Comparison of ENCODE assay signal across 16 cellular contexts in the genomic region with DNA sequence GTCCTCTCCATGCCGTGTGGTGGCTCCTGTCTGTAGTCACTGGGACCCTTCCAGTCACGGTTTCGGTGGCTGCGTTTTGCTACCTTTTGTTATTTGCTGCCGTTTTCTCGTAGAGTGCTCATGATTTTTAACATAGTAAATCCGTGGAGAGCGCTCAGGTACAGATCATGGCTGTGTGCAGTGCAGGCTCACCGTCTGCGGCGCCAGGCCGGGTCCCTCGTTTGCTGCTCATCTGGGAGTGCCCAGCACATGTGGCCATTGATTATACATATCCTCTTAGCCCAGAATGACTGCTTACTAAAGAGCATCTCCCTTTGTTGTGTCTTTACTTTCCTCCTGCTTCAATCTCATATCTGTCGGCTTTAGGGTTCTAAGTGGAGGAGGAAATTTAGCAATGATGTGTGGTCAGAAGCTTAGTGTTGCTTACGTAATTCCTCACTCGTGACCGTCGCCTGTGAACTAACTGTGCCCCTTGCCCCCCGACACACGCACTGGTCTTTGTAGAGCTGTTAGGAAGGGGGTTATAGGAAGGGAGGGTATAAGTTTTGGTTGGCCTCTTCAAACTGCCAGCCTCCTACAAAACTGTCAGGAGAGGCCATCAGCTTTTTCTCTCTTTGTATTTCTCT. TPM values are rescaled to one million over a fixed set of nuclear protein-coding genes. Genes with fewer than 3 reads are reported as not detected.
DNase-seq lines count a peak whose midpoint lies in the region; ATAC-seq and TF ChIP-seq lines count a peak whose summit lies in the region.
"Had no signal": no experiment of that assay in that cellular context is flagged by ENCODE, and none has a peak within 500 bp of the region (broad histone marks: within the 10 kb centered on the region; RNA-seq: fewer than 3 reads in every experiment).

No MANE protein-coding gene starts in this region.

- H3K27ac ChIP-seq in left ventricle myocardium inferior (replicated peaks) (no peak overlapping the region), brain microvascular endothelial cell (peak overlapping the region; percentile 29)
- H3K27ac ChIP-seq: A549, GM23248 had no signal

- H3K9me3 Mint-ChIP-seq in memory B cell (no peaks in the 10 kb centered on the region), type B pancreatic cell (no peaks in the 10 kb centered on the region)
- H3K9me3 Mint-ChIP-seq in activated naive CD8-positive, alpha-beta T cell treated with anti-CD3 and anti-CD28 coated beads for 36 hours = no peaks in the 10 kb centered on the region
- H3K9me3 Mint-ChIP-seq: activated B cell treated with CpG ODN at 0.5 μM for 24 hours had no signal

- H3K27me3 Mint-ChIP-seq in memory B cell = no peaks in the 10 kb centered on the region
- no peaks in the 10 kb centered on the region for H3K27me3 Mint-ChIP-seq in type B pancreatic cell
- no peaks in the 10 kb centered on the region for H3K27me3 Mint-ChIP-seq in activated naive CD8-positive, alpha-beta T cell treated with anti-CD3 and anti-CD28 coated beads for 36 hours
- H3K27me3 Mint-ChIP-seq: activated B cell treated with CpG ODN at 0.5 μM for 24 hours had no signal

- no peaks in the 10 kb centered on the region for H3K9me3 ChIP-seq in left ventricle myocardium inferior (replicated peaks)
- H3K9me3 ChIP-seq: A549, heart left ventricle had no signal

- DNase-seq in Right ventricle myocardium inferior (ENCODE audit: missing footprints) = peak; percentile 58
- DNase-seq in left ventricle myocardium inferior = no peak
- peak; percentile 3 for DNase-seq in brain microvascular endothelial cell
- DNase-seq in memory B cell (ENCODE audit: low spot score in 2 of 2) = no peak
- DNase-seq in type B pancreatic cell (ENCODE audit: extremely low spot score, unreplicated experiment) = no peak
- no peak for DNase-seq in activated naive CD8-positive, alpha-beta T cell treated with anti-CD3 and anti-CD28 coated beads for 36 hours
- DNase-seq in ACHN = no peak
- no peak for DNase-seq in stimulated activated CD4-positive, alpha-beta T cell treated with anti-CD3 and anti-CD28 coated beads, Interleukin-1b, Interleukin-23, amount 100 ng/mL, for 48 hours
- DNase-seq: activated B cell treated with CpG ODN at 0.5 μM for 24 hours, activated T-cell treated with anti-CD3 and anti-CD28 coated beads for 4 hours, GM23248 had no signal

- intact Hi-C loops in Right ventricle myocardium inferior (cut with DNase I) (no loop called here), left ventricle myocardium inferior (cut with micrococcal nuclease) (no loop called here)

- H3K36me3 Mint-ChIP-seq in memory B cell = peaks cover 7% of the 10 kb centered on the region
- H3K36me3 Mint-ChIP-seq in type B pancreatic cell = peaks cover 15% of the 10 kb centered on the region
- peaks cover 21% of the 10 kb centered on the region for H3K36me3 Mint-ChIP-seq in activated naive CD8-positive, alpha-beta T cell treated with anti-CD3 and anti-CD28 coated beads for 36 hours

- H3K27ac Mint-ChIP-seq in memory B cell = peak overlapping the region; percentile 64
- peak overlapping the region; percentile 71 for H3K27ac Mint-ChIP-seq in type B pancreatic cell
- H3K27ac Mint-ChIP-seq in activated naive CD8-positive, alpha-beta T cell treated with anti-CD3 and anti-CD28 coated beads for 36 hours = no peak overlapping the region
- H3K27ac Mint-ChIP-seq: activated B cell treated with CpG ODN at 0.5 μM for 24 hours had no signal

- H3K36me3 ChIP-seq in left ventricle myocardium inferior (peaks cover 8% of the 10 kb centered on the region), brain microvascular endothelial cell (replicated peaks) (peaks cover 3% of the 10 kb centered on the region)

- ATAC-seq in Right ventricle myocardium inferior = no peak
- no peak for ATAC-seq in memory B cell (ENCODE audit: low read depth)
- ATAC-seq: A549 had no signal

- no peak for TF ChIP-seq CTCF in left ventricle myocardium inferior (IDR thresholded peaks at IDR 0.05; ENCODE audit: borderline replicate concordance)
- TF ChIP-seq CTCF in brain microvascular endothelial cell (IDR thresholded peaks at IDR 0.05; ENCODE audit: low read depth, low read length, missing control alignments) = no peak
- no peak for TF ChIP-seq CTCF in type B pancreatic cell (conservative IDR thresholded peaks at IDR 0.05)

- H3K4me3 Mint-ChIP-seq in memory B cell = no peak overlapping the region
- peak overlapping the region; percentile 38 for H3K4me3 Mint-ChIP-seq in type B pancreatic cell
- no peak overlapping the region for H3K4me3 Mint-ChIP-seq in activated naive CD8-positive, alpha-beta T cell treated with anti-CD3 and anti-CD28 coated beads for 36 hours
- H3K4me3 Mint-ChIP-seq: activated B cell treated with CpG ODN at 0.5 μM for 24 hours had no signal

- H3K4me3 ChIP-seq in left ventricle myocardium inferior (no peak overlapping the region), brain microvascular endothelial cell (ENCODE audit: low read depth, low read length) (no peak overlapping the region)
- H3K4me3 ChIP-seq: A549, GM23248, heart left ventricle had no signal

- H3K4me1 Mint-ChIP-seq in memory B cell (peaks cover 6% of the 10 kb centered on the region), type B pancreatic cell (ENCODE audit: unreplicated experiment) (peaks cover 9% of the 10 kb centered on the region)
- no peaks in the 10 kb centered on the region for H3K4me1 Mint-ChIP-seq in activated naive CD8-positive, alpha-beta T cell treated with anti-CD3 and anti-CD28 coated beads for 36 hours
- H3K4me1 Mint-ChIP-seq: activated B cell treated with CpG ODN at 0.5 μM for 24 hours had no signal

- H3K4me1 ChIP-seq in left ventricle myocardium inferior = peaks cover 16% of the 10 kb centered on the region
- H3K4me1 ChIP-seq: A549 had no signal

- H3K27me3 ChIP-seq in left ventricle myocardium inferior (ENCODE audit: low read depth) = no peaks in the 10 kb centered on the region
- no peaks in the 10 kb centered on the region for H3K27me3 ChIP-seq in brain microvascular endothelial cell (replicated peaks)
- H3K27me3 ChIP-seq: heart left ventricle had no signal

- in situ Hi-C loops in brain microvascular endothelial cell (cut with HindIII; ENCODE audit: low pct_ligation_motif_present, low sequenced_read_pairs) (no loop called here), ACHN (cut with HindIII; ENCODE audit: low pct_ligation_motif_present, low pct_unique_long_range_greater_than_20kb, low sequenced_read_pairs) (no loop called here)

RNA-seq across cellular contexts. Expression of a gene that starts 31.8 kb away (rescaled TPM):
- total RNA-seq in Right ventricle myocardium inferior (46.7 TPM), left ventricle myocardium inferior (48.7 TPM), type B pancreatic cell (ENCODE audit: low replicate concordance) (78.4 and 78.8 TPM in 2 replicates)
- 100 to 1,000 TPM; 242 to 250 TPM for total RNA-seq in activated naive CD8-positive, alpha-beta T cell treated with anti-CD3 and anti-CD28 coated beads for 36 hours

RNA-seq across cellular contexts. Expression of a gene that starts 41.6 kb away (rescaled TPM):
- total RNA-seq in Right ventricle myocardium inferior = not detected
- not detected for total RNA-seq in left ventricle myocardium inferior
- total RNA-seq in type B pancreatic cell (ENCODE audit: low replicate concordance) = 2.0 and 26.7 TPM in 2 replicates
- not detected for total RNA-seq in activated naive CD8-positive, alpha-beta T cell treated with anti-CD3 and anti-CD28 coated beads for 36 hours
- total RNA-seq: activated B cell treated with CpG ODN at 0.5 μM for 24 hours, GM23248, heart left ventricle, HT-29, mononuclear cell, urinary bladder had no signal

RNA-seq across cellular contexts. Expression of a gene that starts 50.6 kb away (rescaled TPM):
- total RNA-seq in Right ventricle myocardium inferior (0.11 TPM), left ventricle myocardium inferior (0.85 TPM), type B pancreatic cell (ENCODE audit: low replicate concordance) (0.24 and 0.85 TPM in 2 replicates)
- not detected for total RNA-seq in activated naive CD8-positive, alpha-beta T cell treated with anti-CD3 and anti-CD28 coated beads for 36 hours
- total RNA-seq: GM23248, mononuclear cell had no signal

Comparison
In these comparisons a context has a peak if more than half of its experiments do, and no peak if none do; other contexts are left out.
1. DNase-seq: peak in Right ventricle myocardium inferior (single experiment) and brain microvascular endothelial cell (single experiment); none in left ventricle myocardium inferior (single experiment), memory B cell (0 of 2), type B pancreatic cell (single experiment), activated naive CD8-positive, alpha-beta T cell treated with anti-CD3 and anti-CD28 coated beads for 36 hours (single experiment), ACHN (single experiment) and stimulated activated CD4-positive, alpha-beta T cell treated with anti-CD3 and anti-CD28 coated beads, Interleukin-1b, Interleukin-23, amount 100 ng/mL, for 48 hours (single experiment).